In the genomic region with DNA sequence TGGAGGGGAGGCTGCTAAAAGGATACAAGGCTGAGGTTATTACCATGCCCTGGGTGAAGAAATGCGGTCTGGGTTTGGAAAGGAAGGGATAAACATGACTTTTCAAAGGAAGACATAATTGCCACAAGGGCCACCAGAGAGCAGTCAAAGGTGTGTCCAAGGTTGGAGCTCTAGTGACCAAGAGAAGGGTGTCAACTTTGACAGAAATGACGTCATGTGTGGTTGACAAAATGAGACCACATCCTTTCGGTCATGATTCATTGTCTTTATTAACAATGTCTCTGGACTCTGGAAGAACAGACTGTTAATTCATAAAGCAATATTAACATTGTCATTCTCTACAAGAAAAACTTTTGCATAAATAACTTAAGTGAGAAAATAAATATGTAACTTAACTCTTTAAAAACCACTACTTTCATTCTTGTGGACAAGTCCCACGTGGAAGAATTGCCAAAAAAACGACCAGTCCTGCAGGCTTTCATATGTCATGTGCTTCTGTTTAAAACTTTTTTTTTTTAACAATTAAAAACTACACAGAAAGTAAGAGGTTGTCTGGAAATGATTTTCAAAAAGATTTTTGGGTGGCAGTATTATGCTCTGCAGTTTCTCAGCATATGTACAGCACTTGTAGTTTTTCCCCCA, we compare ENCODE assay signal across 1 cellular context.
TF ChIP-seq lines count a peak whose summit lies in the region.

No MANE protein-coding gene starts in this region.

TF ChIP-seq in GM12878, 131 proteins besides CTCF, POLR2A, EP300 and RAD21 (continued from another document):
- TF ChIP-seq NR2C1 (IDR thresholded peaks at IDR 0.05) (0 out of 2 replicates have a peak, but pooled peaks have one; percentile 15), CREM (IDR thresholded peaks at IDR 0.05; ENCODE audit: low read depth) (peak; percentile 48; the same call in 1 of the 2 replicates), DPF2 (IDR thresholded peaks at IDR 0.05) (peak; percentile 82), POLR2AphosphoS2 (IDR thresholded peaks at IDR 0.05; ENCODE audit: low read depth, low read length) (no peak), SKIL (IDR thresholded peaks at IDR 0.05; ENCODE audit: low read depth, poor library complexity, severe bottlenecking) (peak; percentile 68)
